13 cellular contexts compared by ENCODE assay signal in the genomic region with DNA sequence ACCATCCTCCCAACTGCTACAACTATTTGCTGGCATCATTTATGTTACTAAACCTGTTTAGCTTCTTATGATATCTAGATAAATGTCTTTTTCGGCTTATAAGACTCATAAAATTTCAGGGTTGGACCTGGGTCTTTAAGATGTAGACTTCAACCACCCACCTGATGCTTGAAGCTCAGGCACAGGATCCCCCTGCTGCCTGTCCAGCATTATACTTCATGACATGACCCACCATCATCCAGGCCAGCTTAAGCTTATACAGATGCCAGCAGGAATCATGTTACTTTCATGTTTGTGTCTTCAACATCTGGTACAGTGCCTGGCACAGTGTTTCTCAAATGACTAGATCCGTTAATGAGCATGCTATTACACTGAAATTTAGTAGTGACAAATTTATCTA.
"Had no signal": no experiment of that assay in that cellular context is flagged by ENCODE, and none has a peak within 500 bp of the region (broad histone marks: within the 10 kb centered on the region; RNA-seq: fewer than 3 reads in every experiment).

No MANE protein-coding gene starts in this region.

- DNase-seq: activated CD4-positive, alpha-beta memory T cell treated with anti-CD3 and anti-CD28 coated beads for 36 hours; activated T-cell treated with anti-CD3 and anti-CD28 coated beads, Interleukin-2, amount 50 U/mL, for 48 hours; colonic mucosa; effector CD8-positive, alpha-beta T cell; hypothalamus; kidney glomerular epithelial cell; ovary; stimulated activated CD4-positive, alpha-beta T cell treated with anti-CD3 and anti-CD28 coated beads, Interleukin-15, amount 100 ng/mL, for 24 hours; stimulated activated CD4-positive, alpha-beta T cell treated with anti-CD3 and anti-CD28 coated beads, Interleukin-4, amount 100 ng/mL, for 24 hours; stimulated activated naive CD8-positive, alpha-beta T cell treated with anti-CD3 and anti-CD28 coated beads, Interleukin-15, amount 100 ng/mL, for 72 hours had no signal

- ATAC-seq: stimulated activated naive CD8-positive, alpha-beta T cell treated with anti-CD3 and anti-CD28 coated beads, Interleukin-15, amount 100 ng/mL, for 72 hours had no signal

- H3K27ac Mint-ChIP-seq: activated CD4-positive, alpha-beta memory T cell treated with anti-CD3 and anti-CD28 coated beads for 36 hours; stimulated activated naive CD8-positive, alpha-beta T cell treated with anti-CD3 and anti-CD28 coated beads, Interleukin-15, amount 100 ng/mL, for 72 hours had no signal

- FAIRE-seq: bronchial epithelial cell, urothelium cell line had no signal

- H3K4me3 Mint-ChIP-seq: activated CD4-positive, alpha-beta memory T cell treated with anti-CD3 and anti-CD28 coated beads for 36 hours; neural crest cell; stimulated activated naive CD8-positive, alpha-beta T cell treated with anti-CD3 and anti-CD28 coated beads, Interleukin-15, amount 100 ng/mL, for 72 hours had no signal

- H3K4me1 Mint-ChIP-seq: neural crest cell; stimulated activated naive CD8-positive, alpha-beta T cell treated with anti-CD3 and anti-CD28 coated beads, Interleukin-15, amount 100 ng/mL, for 72 hours had no signal

- H3K9me3 Mint-ChIP-seq: activated CD4-positive, alpha-beta memory T cell treated with anti-CD3 and anti-CD28 coated beads for 36 hours; neural crest cell; stimulated activated naive CD8-positive, alpha-beta T cell treated with anti-CD3 and anti-CD28 coated beads, Interleukin-15, amount 100 ng/mL, for 72 hours had no signal

- H3K27me3 Mint-ChIP-seq: activated CD4-positive, alpha-beta memory T cell treated with anti-CD3 and anti-CD28 coated beads for 36 hours; stimulated activated naive CD8-positive, alpha-beta T cell treated with anti-CD3 and anti-CD28 coated beads, Interleukin-15, amount 100 ng/mL, for 72 hours had no signal
